17 cellular contexts compared by ENCODE assay signal in the genomic region with DNA sequence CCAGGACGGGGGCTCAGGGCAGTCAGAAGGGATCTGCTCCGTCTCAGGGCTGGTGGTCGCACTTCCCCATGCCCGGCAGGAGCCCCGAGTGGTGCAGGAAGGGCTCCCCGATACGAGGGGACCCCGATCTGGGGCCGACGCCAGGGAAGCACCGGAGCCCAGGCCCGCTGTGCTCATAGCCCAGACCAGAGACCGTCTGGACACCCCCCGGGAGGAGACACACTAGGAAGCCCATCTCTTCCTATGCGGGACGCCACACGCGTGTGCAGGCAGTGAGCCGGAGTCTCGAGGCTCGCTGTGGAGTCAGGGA. TPM values are rescaled to one million over a fixed set of nuclear protein-coding genes. Genes with fewer than 3 reads are reported as not detected.
A peak's percentile ranks its signal among the peaks of the same experiment; 100 is the strongest.
DNase-seq lines count a peak whose midpoint lies in the region; ATAC-seq, FAIRE-seq and TF ChIP-seq lines count a peak whose summit lies in the region.
"Had no signal": no experiment of that assay in that cellular context is flagged by ENCODE, and none has a peak within 500 bp of the region (broad histone marks: within the 10 kb centered on the region; RNA-seq: fewer than 3 reads in every experiment).

No MANE protein-coding gene starts in this region.

- no peak for TF ChIP-seq RAD21 in H1 (IDR thresholded peaks at IDR 0.05 in 1 of 2, conservative IDR thresholded peaks at IDR 0.05 in 1 of 2; ENCODE audit: low read depth in 2 of 2, low read length in 2 of 2)

- H3K79me2 ChIP-seq in H1 (ENCODE audit: control insufficient read depth in 1 of 2, insufficient read depth in 2 of 2, low read length in 2 of 2): no peaks in the 10 kb centered on the region

- no peak for TF ChIP-seq CTCF in H1 (IDR thresholded peaks at IDR 0.05; ENCODE audit: control extremely low read depth in 1 of 3, insufficient read depth in 1 of 3, low read depth in 1 of 3, low read length in 3 of 3)
- no peak for TF ChIP-seq CTCF in esophagus muscularis mucosa (IDR thresholded peaks at IDR 0.05)
- TF ChIP-seq CTCF in osteocyte (IDR thresholded peaks at IDR 0.05): no peak

- peaks cover 3 to 7% of the 10 kb centered on the region in 2 experiments for H4K20me1 ChIP-seq in H1 (replicated peaks in 1 of 2; ENCODE audit: control insufficient read depth in 1 of 2, insufficient read depth in 2 of 2, low read length in 2 of 2)

- CTCF ChIA-PET in H1 (lab: Charles Lee; ENCODE audit: partially characterized antibody): no interaction called here

- H2BK15ac ChIP-seq in H1 (ENCODE audit: low read length): no peak overlapping the region

- TF ChIP-seq EP300 in H1 (IDR thresholded peaks at IDR 0.05; ENCODE audit: borderline replicate concordance in 1 of 2, low read depth in 2 of 2, low read length in 2 of 2) (no peak), esophagus muscularis mucosa (IDR thresholded peaks at IDR 0.05) (no peak)

- H3K27me3 Mint-ChIP-seq in osteocyte (ENCODE audit: unreplicated experiment): no peaks in the 10 kb centered on the region
- H3K27me3 Mint-ChIP-seq: CD4-positive, alpha-beta memory T cell had no signal

- no peak overlapping the region for H3K14ac ChIP-seq in H1 (ENCODE audit: insufficient read length)

- no peak overlapping the region for H3K9ac ChIP-seq in H1 (replicated peaks in 1 of 4; ENCODE audit: extremely low read depth in 1 of 4, low read depth in 3 of 4, low read length in 3 of 4)

- intact Hi-C loops in right cardiac atrium (cut with DNase I) (no loop called here), left cardiac atrium (cut with DNase I) (no loop called here), esophagus muscularis mucosa (cut with DNase I) (no loop called here)

- no peak for ATAC-seq in right cardiac atrium
- no peak for ATAC-seq in left cardiac atrium
- no peak for ATAC-seq in stimulated activated effector memory CD8-positive, alpha-beta T cell treated with anti-CD3 and anti-CD28 coated beads, Interleukin-12 subunit alpha, Interleukin-12 subunit beta, amount 100 ng/mL, for 72 hours
- ATAC-seq: GM23338 had no signal

- no peak overlapping the region for H2AFZ ChIP-seq in H1 (ENCODE audit: low read length)
- H2AFZ ChIP-seq: GM23338 had no signal

- H3K36me3 ChIP-seq in H1 (ENCODE audit: control insufficient read depth in 2 of 4, insufficient read depth in 4 of 4, low read length in 3 of 4) (no peaks in the 10 kb centered on the region), esophagus muscularis mucosa (peaks cover 0 to 7% (median 0%) of the 10 kb centered on the region in 4 donors)
- H3K36me3 ChIP-seq: HAP-1 had no signal

- H3K4ac ChIP-seq in H1 (replicated peaks; ENCODE audit: insufficient read length, low read depth, low read length): no peak overlapping the region

- H2AK5ac ChIP-seq in H1 (ENCODE audit: low read depth, low read length): no peak overlapping the region

- peaks cover 5% of the 10 kb centered on the region for H3K36me3 Mint-ChIP-seq in stimulated activated effector memory CD8-positive, alpha-beta T cell treated with anti-CD3 and anti-CD28 coated beads, Interleukin-12 subunit alpha, Interleukin-12 subunit beta, amount 100 ng/mL, for 72 hours
- no peaks in the 10 kb centered on the region for H3K36me3 Mint-ChIP-seq in osteocyte (ENCODE audit: unreplicated experiment)

- no peak overlapping the region for H3K4me3 Mint-ChIP-seq in stimulated activated effector memory CD8-positive, alpha-beta T cell treated with anti-CD3 and anti-CD28 coated beads, Interleukin-12 subunit alpha, Interleukin-12 subunit beta, amount 100 ng/mL, for 72 hours
- H3K4me3 Mint-ChIP-seq in osteocyte (ENCODE audit: unreplicated experiment): no peak overlapping the region
- H3K4me3 Mint-ChIP-seq: CD4-positive, alpha-beta memory T cell; GM23338; HFFc6 had no signal

- WGBS in right cardiac atrium: 94% methylated on average over 21 of the region's 21 CpGs
- WGBS in H1 (ENCODE audit: extremely low coverage in 1 of 2, insufficient coverage in 1 of 2, insufficient read length in 1 of 2, insufficient replicate concordance in 2 of 2, low coverage in 1 of 2, low lambda C conversion rate in 2 of 2, missing lambda C conversion rate in 1 of 2), 2 experiments: 97% methylated on average over 21 of the region's 21 CpGs; no CpG with 5 or more reads in 1 of the 2 experiments
- WGBS in esophagus muscularis mucosa: 94% methylated on average over 14 of the region's 21 CpGs

- no peak for FAIRE-seq in H1 (lab: Jason Lieb, UNC)
- FAIRE-seq: G401.6, GM12892, H54 had no signal

- POLR2A ChIA-PET in H1 (lab: Charles Lee; ENCODE audit: partially characterized antibody): no interaction called here

- H3K27ac Mint-ChIP-seq in stimulated activated effector memory CD8-positive, alpha-beta T cell treated with anti-CD3 and anti-CD28 coated beads, Interleukin-12 subunit alpha, Interleukin-12 subunit beta, amount 100 ng/mL, for 72 hours: peak overlapping the region; percentile 34
- H3K27ac Mint-ChIP-seq in osteocyte (ENCODE audit: unreplicated experiment): no peak overlapping the region
- H3K27ac Mint-ChIP-seq: CD4-positive, alpha-beta memory T cell; GM23338; HFFc6 had no signal

- H4K8ac ChIP-seq in H1 (ENCODE audit: extremely low read depth, insufficient read depth, low read length): peak overlapping the region; percentile 79; the same call in 1 of the 2 replicates

- no peak overlapping the region for H3K4me3 ChIP-seq in right cardiac atrium (ENCODE audit: low read length)
- H3K4me3 ChIP-seq in H1 (ENCODE audit: extremely low read depth in 1 of 4, insufficient read depth in 2 of 4, low read depth in 3 of 4, low read length in 4 of 4): no peak overlapping the region
- no peak overlapping the region for H3K4me3 ChIP-seq in esophagus muscularis mucosa
- H3K4me3 ChIP-seq: GM23338, HAP-1 had no signal

- no peaks in the 10 kb centered on the region for H3K9me3 Mint-ChIP-seq in stimulated activated effector memory CD8-positive, alpha-beta T cell treated with anti-CD3 and anti-CD28 coated beads, Interleukin-12 subunit alpha, Interleukin-12 subunit beta, amount 100 ng/mL, for 72 hours
- no peaks in the 10 kb centered on the region for H3K9me3 Mint-ChIP-seq in osteocyte (ENCODE audit: unreplicated experiment)
- H3K9me3 Mint-ChIP-seq: CD4-positive, alpha-beta memory T cell; GM23338 had no signal

- no peaks in the 10 kb centered on the region for H3K27me3 ChIP-seq in right cardiac atrium (ENCODE audit: control insufficient read depth, insufficient read depth)
- H3K27me3 ChIP-seq in H1 (replicated peaks in 1 of 4; ENCODE audit: control insufficient read depth in 3 of 4, extremely low read depth in 1 of 4, insufficient read depth in 3 of 4, low read length in 3 of 4): no peaks in the 10 kb centered on the region
- H3K27me3 ChIP-seq in esophagus muscularis mucosa: no peaks in the 10 kb centered on the region

- peaks cover 7% of the 10 kb centered on the region for H3K4me1 Mint-ChIP-seq in stimulated activated effector memory CD8-positive, alpha-beta T cell treated with anti-CD3 and anti-CD28 coated beads, Interleukin-12 subunit alpha, Interleukin-12 subunit beta, amount 100 ng/mL, for 72 hours
- H3K4me1 Mint-ChIP-seq in osteocyte (ENCODE audit: unreplicated experiment): peaks cover 4% of the 10 kb centered on the region
- H3K4me1 Mint-ChIP-seq: GM23338 had no signal

- H2BK5ac ChIP-seq in H1 (ENCODE audit: low read depth, low read length): no peak overlapping the region

- DNase-seq in right cardiac atrium: peak in 2 of 3 donors; percentile 18 to 38
- no peak for DNase-seq in left cardiac atrium
- DNase-seq in H1 (ENCODE audit: low read depth in 1 of 2, low spot score in 2 of 2): no peak
- DNase-seq in stimulated activated effector memory CD8-positive, alpha-beta T cell treated with anti-CD3 and anti-CD28 coated beads, Interleukin-12 subunit alpha, Interleukin-12 subunit beta, amount 100 ng/mL, for 72 hours (ENCODE audit: low spot score in 2 of 2): no peak
- no peak for DNase-seq in esophagus muscularis mucosa (ENCODE audit: extremely low spot score)
- DNase-seq in osteocyte (ENCODE audit: extremely low spot score, unreplicated experiment): no peak
- DNase-seq: C1 segment of cervical spinal cord; CD4-positive, alpha-beta memory T cell; COR-L47; DMS153; DND-41; HFFc6 had no signal

- no peak overlapping the region for H4K5ac ChIP-seq in H1 (ENCODE audit: insufficient read length, low read depth, low read length)

- TF ChIP-seq POLR2A in H1 (IDR thresholded peaks at IDR 0.05; ENCODE audit: control extremely low read depth in 1 of 2, low read depth in 2 of 2, low read length in 2 of 2) (no peak), esophagus muscularis mucosa (IDR thresholded peaks at IDR 0.05; ENCODE audit: low read depth) (no peak)

- no peak overlapping the region for H3K18ac ChIP-seq in H1 (ENCODE audit: extremely low read depth, low read length)

- no peak overlapping the region for H4K91ac ChIP-seq in H1 (replicated peaks; ENCODE audit: insufficient read length, low read length)

- peaks cover 2% of the 10 kb centered on the region; the same call in 1 of the 2 replicates for H3K23me2 ChIP-seq in H1 (ENCODE audit: low read depth, low read length)

- H3K27ac ChIP-seq in right cardiac atrium (ENCODE audit: low read length) (no peak overlapping the region), H1 (ENCODE audit: low read depth, low read length) (no peak overlapping the region), esophagus muscularis mucosa (replicated peaks in 1 of 4) (no peak overlapping the region)

- no peak overlapping the region for H3K56ac ChIP-seq in H1 (replicated peaks; ENCODE audit: insufficient read length, low read depth, low read length)

- no peak overlapping the region for H2BK20ac ChIP-seq in H1 (ENCODE audit: low read length)

- H3K23ac ChIP-seq in H1 (ENCODE audit: insufficient read length): no peak overlapping the region

- 0 out of 2 replicates have a peak, but pooled peaks cover 4% of the 10 kb centered on the region for H3K79me1 ChIP-seq in H1 (ENCODE audit: low read depth, low read length)

- H3K4me1 ChIP-seq in right cardiac atrium (ENCODE audit: control insufficient read depth, insufficient read depth, low read length): no peaks in the 10 kb centered on the region
- H3K4me1 ChIP-seq in H1 (replicated peaks in 1 of 4; ENCODE audit: control insufficient read depth in 3 of 4, insufficient read depth in 4 of 4, low read length in 3 of 4): peaks cover 0 to 4% (median under 1%) of the 10 kb centered on the region in 4 experiments; a peak in 1 of 7 replicates
- H3K4me1 ChIP-seq in esophagus muscularis mucosa: no peaks in the 10 kb centered on the region
- H3K4me1 ChIP-seq: HAP-1 had no signal

- H3K4me2 ChIP-seq in H1 (ENCODE audit: insufficient read depth in 1 of 2, low read depth in 2 of 2, low read length in 2 of 2): no peak overlapping the region
- H3K4me2 ChIP-seq: GM23338 had no signal

- H3K9me3 ChIP-seq in right cardiac atrium (ENCODE audit: control insufficient read depth, low read length) (no peaks in the 10 kb centered on the region), H1 (ENCODE audit: insufficient read depth in 2 of 2, low read depth in 1 of 2, low read length in 1 of 2) (peaks cover 0 to 5% of the 10 kb centered on the region in 2 experiments; a peak in 1 of 4 replicates), esophagus muscularis mucosa (no peaks in the 10 kb centered on the region)
- H3K9me3 ChIP-seq: HAP-1 had no signal

- no peak overlapping the region for H2BK12ac ChIP-seq in H1 (ENCODE audit: low read depth, low read length)

- no peak overlapping the region for H2BK120ac ChIP-seq in H1 (replicated peaks; ENCODE audit: low read depth, low read length)

RNA-seq across cellular contexts. Expression of gene PDGFA, which starts 39.7 kb away (rescaled TPM):
- 10 to 100 TPM; 32.2 to 44.3 (median 38.4) TPM for total RNA-seq in right cardiac atrium
- 18.3 TPM for polyA plus RNA-seq in right cardiac atrium
- total RNA-seq in left cardiac atrium: 10 to 100 TPM; 27.5 to 33.9 TPM
- total RNA-seq in H1 (2021; fragmentation: NEBNext Ultra II Directional; extraction: Animal tissue kit (Norgen Biotek cat#: 25700)): 38.0 and 43.0 TPM in 2 replicates
- 21.1 and 22.3 TPM in 2 replicates for polyA plus RNA-seq in H1 (2011; rRNA removed)
- polyA plus RNA-seq in H1 (2011; cell fraction: cytosol; rRNA removed): 18.1 TPM
- polyA plus RNA-seq in H1 (2011; cell fraction: nucleus; rRNA removed): 42.6 TPM
- 42.0 to 59.5 TPM (median 51.8 TPM) in 4 replicates for polyA plus RNA-seq in H1 (2012, experiment 1 of 2)
- 33.3 TPM for polyA plus RNA-seq in H1 (2012, experiment 2 of 2)
- 34.8 TPM for polyA plus RNA-seq in H1 (2013, experiment 1 of 2)
- 38.8 TPM for polyA plus RNA-seq in H1 (2013, experiment 2 of 2)
- polyA minus RNA-seq in H1 (2011; rRNA and poly(A)+ RNA removed): 46.5 and 53.1 TPM in 2 replicates
- 78.2 TPM for polyA minus RNA-seq in H1 (2011; cell fraction: cytosol; rRNA and poly(A)+ RNA removed)
- 31.0 TPM for polyA minus RNA-seq in H1 (2011; cell fraction: nucleus; rRNA and poly(A)+ RNA removed)
- 100 to 1,000 TPM in 2 of 4 donors, 10 to 100 TPM in 2; 88.0 to 184 (median 119) TPM for total RNA-seq in esophagus muscularis mucosa
- total RNA-seq in osteocyte: 92.0 and 93.6 TPM in 2 replicates
- polyA plus RNA-seq: CD4-positive, alpha-beta memory T cell had no signal

Comparison
In these comparisons a context has a peak if more than half of its experiments do, and no peak if none do; other contexts are left out.
1. DNase-seq: peak in right cardiac atrium (2 of 3); none in left cardiac atrium (single experiment), H1 (0 of 2), stimulated activated effector memory CD8-positive, alpha-beta T cell treated with anti-CD3 and anti-CD28 coated beads, Interleukin-12 subunit alpha, Interleukin-12 subunit beta, amount 100 ng/mL, for 72 hours (0 of 2), esophagus muscularis mucosa (single experiment) and osteocyte (single experiment).